ENCODE assay signal across 8 cellular contexts in the genomic region with DNA sequence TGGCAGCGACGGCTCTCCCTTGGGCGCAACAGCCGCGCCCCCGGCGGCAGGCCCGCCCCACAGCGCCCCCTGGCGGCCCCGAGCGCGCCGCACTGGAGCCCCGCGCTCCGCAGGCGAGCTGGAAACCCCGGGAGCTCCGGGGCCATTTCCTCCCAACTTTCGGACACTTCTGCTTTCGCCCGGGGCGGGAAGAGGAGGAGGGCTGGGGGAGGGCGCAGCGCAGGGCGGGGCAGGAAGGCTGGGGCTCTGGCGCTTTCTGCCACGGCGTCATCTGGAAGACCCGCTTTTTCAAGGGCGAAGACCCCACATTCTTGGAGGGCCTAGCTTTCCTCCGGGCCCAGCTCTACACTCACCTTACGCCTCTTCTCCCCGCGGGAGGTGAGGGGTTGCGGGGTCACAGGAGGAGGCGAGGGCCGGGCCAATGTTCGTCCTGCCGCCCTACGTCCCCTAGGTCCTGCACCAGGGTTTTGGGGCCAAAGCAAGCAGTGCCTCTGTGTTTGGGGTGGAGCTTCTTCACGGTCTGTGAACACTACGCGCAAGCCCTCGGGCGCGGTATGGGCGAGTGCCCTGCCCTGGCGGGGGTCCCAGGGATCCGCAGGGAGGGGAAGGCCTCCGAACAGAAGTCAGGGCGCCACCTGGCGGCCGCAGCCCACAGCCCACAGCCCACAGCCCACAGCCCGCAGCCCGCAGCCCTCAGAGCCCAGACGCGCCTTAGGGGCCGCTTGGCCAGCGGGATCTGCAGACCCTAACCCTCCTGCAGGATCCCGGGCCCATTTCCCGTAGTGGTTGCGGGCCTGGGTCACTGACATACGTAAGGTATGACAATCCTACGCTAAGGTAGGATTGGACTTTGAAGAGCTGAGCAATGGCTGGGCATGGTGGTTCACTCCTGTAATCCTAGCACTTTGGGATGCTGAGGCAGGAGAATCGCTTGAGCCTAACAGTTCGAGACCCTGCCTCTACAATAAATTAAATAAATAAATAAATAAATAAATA. TPM values are rescaled to one million over a fixed set of nuclear protein-coding genes. Genes with fewer than 3 reads are reported as not detected.
DNase-seq lines count a peak whose midpoint lies in the region; TF ChIP-seq lines count a peak whose summit lies in the region.

No MANE protein-coding gene starts in this region.

- no peaks in the 10 kb centered on the region for H3K36me3 Mint-ChIP-seq in nephron progenitor cell (ENCODE audit: low read depth)
- H3K36me3 Mint-ChIP-seq in stimulated activated naive CD8-positive, alpha-beta T cell treated with anti-CD3 and anti-CD28 coated beads, Interleukin-15, Interleukin-2, amounts not matched to agents 100 ng/mL and 50 ng/mL, for 24 hours (ENCODE audit: low read depth), result no peaks in the 10 kb centered on the region

- peaks cover 33% of the 10 kb centered on the region for H3K27me3 Mint-ChIP-seq in nephron progenitor cell (ENCODE audit: low read depth, poor library complexity)
- peaks cover 8% of the 10 kb centered on the region for H3K27me3 Mint-ChIP-seq in stimulated activated naive CD8-positive, alpha-beta T cell treated with anti-CD3 and anti-CD28 coated beads, Interleukin-15, Interleukin-2, amounts not matched to agents 100 ng/mL and 50 ng/mL, for 24 hours

- H3K27ac ChIP-seq in RWPE1, result peak overlapping the region; percentile 87

- H3K4me1 Mint-ChIP-seq in nephron progenitor cell, result peaks cover 5% of the 10 kb centered on the region
- H3K4me1 Mint-ChIP-seq in stimulated activated naive CD8-positive, alpha-beta T cell treated with anti-CD3 and anti-CD28 coated beads, Interleukin-15, Interleukin-2, amounts not matched to agents 100 ng/mL and 50 ng/mL, for 24 hours (ENCODE audit: low read depth), result peaks cover 5% of the 10 kb centered on the region

- no peaks in the 10 kb centered on the region for H3K9me3 Mint-ChIP-seq in nephron progenitor cell
- H3K9me3 Mint-ChIP-seq in stimulated activated naive CD8-positive, alpha-beta T cell treated with anti-CD3 and anti-CD28 coated beads, Interleukin-15, Interleukin-2, amounts not matched to agents 100 ng/mL and 50 ng/mL, for 24 hours, result no peaks in the 10 kb centered on the region

- CTCF ChIA-PET in RWPE1 (lab: Yijun Ruan, JAX), result interaction anchor here (0.5 to 2.7 kb wide), 49 partner anchors 8 to 584 kb away, joined by 3 to 27 read pairs (median 4); a partner anchor contains a TSS

- peak overlapping the region; percentile 83 for H3K4me3 ChIP-seq in fibroblast of the aortic adventitia (ENCODE audit: low read depth, low read length)

- H3K27ac Mint-ChIP-seq in nephron progenitor cell, result peak overlapping the region; percentile 77
- no peak overlapping the region for H3K27ac Mint-ChIP-seq in stimulated activated naive CD8-positive, alpha-beta T cell treated with anti-CD3 and anti-CD28 coated beads, Interleukin-15, Interleukin-2, amounts not matched to agents 100 ng/mL and 50 ng/mL, for 24 hours

- peak overlapping the region; percentile 89 for H3K4me3 Mint-ChIP-seq in nephron progenitor cell
- peak overlapping the region; percentile 85 for H3K4me3 Mint-ChIP-seq in stimulated activated naive CD8-positive, alpha-beta T cell treated with anti-CD3 and anti-CD28 coated beads, Interleukin-15, Interleukin-2, amounts not matched to agents 100 ng/mL and 50 ng/mL, for 24 hours

- DNase-seq in EH (ENCODE audit: low read depth) (peak; percentile 92), GOT3 (lab: John Stamatoyannopoulos, UW) (peak; percentile 84), LHCN-M2 (ENCODE audit: low read depth) (peak; percentile 85), RWPE1 (ENCODE audit: low spot score) (peak; percentile 91), fibroblast of the aortic adventitia (ENCODE audit: low read depth) (peak; percentile 93), nephron progenitor cell (peak; percentile 98)
- peak; percentile 65 for DNase-seq in activated effector memory CD4-positive, alpha-beta T cell treated with Interleukin-2 at 50 U/mL for 16 hours

- peak; percentile 91 for TF ChIP-seq CTCF in RWPE1 (conservative IDR thresholded peaks at IDR 0.05; ENCODE audit: low read depth)
- peak; percentile 80 for TF ChIP-seq CTCF in fibroblast of the aortic adventitia (IDR thresholded peaks at IDR 0.05; ENCODE audit: insufficient read depth, low read length)
- TF ChIP-seq CTCF in nephron progenitor cell (IDR thresholded peaks at IDR 0.05), result peak; percentile 63

- POLR2A ChIA-PET in RWPE1 (lab: Yijun Ruan, JAX; ENCODE audit: low non-redundant PET), result interaction anchor here (0.5 to 1.2 kb wide), 4 partner anchors 24 to 802 kb away, joined by 3 to 4 read pairs (median 3); no protein-coding TSS in a partner anchor

RNA-seq across cellular contexts. Expression of a gene that starts 31.1 kb away (rescaled TPM):
- total RNA-seq in LHCN-M2 (2014; rRNA removed), result 6.3 and 7.4 TPM in 2 replicates
- 3.4 TPM for polyA plus RNA-seq in LHCN-M2 (2012)
- total RNA-seq in fibroblast of the aortic adventitia (ENCODE audit: low replicate concordance), result under 0.01 TPM in 1 of 2 replicates, not detected in the other

RNA-seq across cellular contexts. Expression of a gene that starts 31.2 kb away (rescaled TPM):
- 2.9 and 4.0 TPM in 2 replicates for total RNA-seq in LHCN-M2 (2014; rRNA removed)
- polyA plus RNA-seq in LHCN-M2 (2012), result 1.2 TPM
- not detected in 2 replicates for total RNA-seq in fibroblast of the aortic adventitia (ENCODE audit: low replicate concordance)

Comparison
In these comparisons a context has a peak if more than half of its experiments do, and no peak if none do; other contexts are left out.
1. Peak in every context shown above with its lines: DNase-seq, H3K4me3 ChIP-seq and H3K27ac ChIP-seq.